ENCODE assay signal across 8 cellular contexts in the genomic region with DNA sequence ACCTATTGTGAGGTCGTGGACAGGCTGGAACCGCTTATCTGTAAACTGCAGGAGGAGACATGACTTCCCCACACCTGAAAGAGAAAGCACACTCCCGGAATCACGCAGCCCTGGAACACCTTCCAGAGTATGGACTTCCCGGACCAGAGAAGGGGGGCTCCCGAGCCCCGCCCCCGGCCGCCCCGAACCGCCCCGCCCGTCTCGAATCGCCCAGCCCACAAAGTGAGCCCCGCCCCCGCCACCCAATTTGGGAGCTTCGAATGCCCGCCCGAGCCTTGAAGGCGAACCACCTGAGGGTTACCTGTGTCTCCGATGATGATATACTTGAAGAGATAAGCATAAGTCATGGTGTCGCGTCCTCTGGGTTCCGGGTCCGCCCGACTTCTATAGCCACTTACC. TPM values are rescaled to one million over a fixed set of nuclear protein-coding genes. Genes with fewer than 3 reads are reported as not detected.
A peak's percentile ranks its signal among the peaks of the same experiment; 100 is the strongest.
DNase-seq lines count a peak whose midpoint lies in the region; ATAC-seq and TF ChIP-seq lines count a peak whose summit lies in the region.

No MANE protein-coding gene starts in this region.

- H3K4me3 ChIP-seq in left lung = peak overlapping the region; percentile 60 to 85

- H3K36me3 Mint-ChIP-seq in T-helper 1 cell treated with Interleukin-12 subunit alpha and Interleukin-12 subunit beta and Interleukin-4 antibody, amounts not matched to agents 30 μg/mL and 1 μg/mL, for 36 hours (ENCODE audit: low read depth) = peaks cover 18% of the 10 kb centered on the region

- H3K9me3 ChIP-seq in left lung = no peaks in the 10 kb centered on the region

- DNase-seq in NCI-H524 treated with DMSO at 0.1 percent for 48 hours (lab: John Stamatoyannopoulos, UW) (peak; percentile 40), NCI-H524 (lab: John Stamatoyannopoulos, UW) (no peak), caudate nucleus (lab: John Stamatoyannopoulos, UW) (peak in 22 of 61 donors; percentile 54 to 93 (median 84)), left lung (peak; percentile 90 to 95)
- peak; percentile 70 to 82 (median 72) for DNase-seq in stimulated activated CD4-positive, alpha-beta T cell treated with anti-CD3 and anti-CD28 coated beads, TNF-alpha, amount 100 ng/mL, for 24 hours (ENCODE audit: low read depth in 3 of 3)

- H3K4me1 Mint-ChIP-seq in T-helper 1 cell treated with Interleukin-12 subunit alpha and Interleukin-12 subunit beta and Interleukin-4 antibody, amounts not matched to agents 30 μg/mL and 1 μg/mL, for 36 hours (ENCODE audit: low read depth) = peaks cover 23% of the 10 kb centered on the region

- no peaks in the 10 kb centered on the region for H3K9me3 Mint-ChIP-seq in T-helper 1 cell treated with Interleukin-12 subunit alpha and Interleukin-12 subunit beta and Interleukin-4 antibody, amounts not matched to agents 30 μg/mL and 1 μg/mL, for 36 hours

- H3K27me3 Mint-ChIP-seq in T-helper 1 cell treated with Interleukin-12 subunit alpha and Interleukin-12 subunit beta and Interleukin-4 antibody, amounts not matched to agents 30 μg/mL and 1 μg/mL, for 36 hours (ENCODE audit: low read depth) = no peaks in the 10 kb centered on the region

- intact Hi-C loops in left lung (cut with DNase I) = no loop called here

- H3K36me3 ChIP-seq in left lung = peaks cover 0 to 26% of the 10 kb centered on the region in 2 donors

- TF ChIP-seq CTCF in left lung (IDR thresholded peaks at IDR 0.05) = no peak

- H3K4me3 Mint-ChIP-seq in T-helper 1 cell treated with Interleukin-12 subunit alpha and Interleukin-12 subunit beta and Interleukin-4 antibody, amounts not matched to agents 30 μg/mL and 1 μg/mL, for 36 hours = peak overlapping the region; percentile 99

- no peaks in the 10 kb centered on the region for H3K27me3 ChIP-seq in left lung

- H3K27ac Mint-ChIP-seq in T-helper 1 cell treated with Interleukin-12 subunit alpha and Interleukin-12 subunit beta and Interleukin-4 antibody, amounts not matched to agents 30 μg/mL and 1 μg/mL, for 36 hours = peak overlapping the region; percentile 99

- H3K4me1 ChIP-seq in left lung = peaks cover 14 to 33% of the 10 kb centered on the region in 2 donors

- peak overlapping the region; percentile 85 for H3K27ac ChIP-seq in caudate nucleus (ENCODE audit: low read depth, low read length)
- H3K27ac ChIP-seq in left lung = peak overlapping the region; percentile 76 to 78

- ATAC-seq in HG03108 (IDR thresholded peaks at IDR 0.05; ENCODE audit: unreplicated experiment) (peak; percentile 21), left lung (peak; percentile 92), HG02870 (IDR thresholded peaks at IDR 0.05; ENCODE audit: unreplicated experiment) (no peak)

RNA-seq across cellular contexts. Expression of gene RAB2B, which starts 0.2 kb away (rescaled TPM):
- 10 to 100 TPM; 26.8 to 30.2 TPM for total RNA-seq in left lung

RNA-seq across cellular contexts. Expression of gene TOX4, which starts 0.5 kb away (rescaled TPM):
- total RNA-seq in left lung = 10 to 100 TPM; 62.9 to 67.9 TPM

RNA-seq across cellular contexts. Expression of gene CHD8, which starts 20.6 kb away (rescaled TPM):
- 10 to 100 TPM; 69.2 to 73.5 TPM for total RNA-seq in left lung

RNA-seq across cellular contexts. Expression of gene METTL3, which starts 34.6 kb away (rescaled TPM):
- total RNA-seq in left lung = 10 to 100 TPM; 36.8 to 50.4 TPM

RNA-seq across cellular contexts. Expression of gene SALL2, which starts 49.6 kb away (rescaled TPM):
- 10 to 100 TPM in 1 of 2 donors, 1 to 10 TPM in 1; 7.6 to 12.4 TPM for total RNA-seq in left lung

Comparison
In these comparisons a context has a peak if more than half of its experiments do, and no peak if none do; other contexts are left out.
1. DNase-seq: peak in NCI-H524 treated with DMSO at 0.1 percent for 48 hours (single experiment), left lung (2 of 2) and stimulated activated CD4-positive, alpha-beta T cell treated with anti-CD3 and anti-CD28 coated beads, TNF-alpha, amount 100 ng/mL, for 24 hours (3 of 3); none in NCI-H524 (0 of 2).